ENCODE assay signal across 34 cellular contexts in genomic region chr2:160343404-160343803, GRCh38.
DNase-seq lines count a peak whose midpoint lies in the region; ATAC-seq, FAIRE-seq and TF ChIP-seq lines count a peak whose summit lies in the region.
"Had no signal": no experiment of that assay in that cellular context is flagged by ENCODE, and none has a peak within 500 bp of the region (broad histone marks: within the 10 kb centered on the region; RNA-seq: fewer than 3 reads in every experiment).

No MANE protein-coding gene starts in this region.

- peak overlapping the region; percentile 38 for H3K27ac Mint-ChIP-seq in activated T-cell treated with anti-CD3 and anti-CD28 coated beads, Interleukin-2, amount 50 U/mL, for 72 hours
- H3K27ac Mint-ChIP-seq in CD14-positive monocyte: no peak overlapping the region
- no peak overlapping the region for H3K27ac Mint-ChIP-seq in activated naive CD4-positive, alpha-beta T cell treated with anti-CD3 and anti-CD28 coated beads for 36 hours
- H3K27ac Mint-ChIP-seq: activated CD4-positive, alpha-beta memory T cell treated with anti-CD3 and anti-CD28 coated beads, Interleukin-2, amount 10 ng/mL, durations not matched to agents 7 days and 5 days; activated T-helper 17 cell treated with anti-CD3 and anti-CD28 coated beads, Interleukin-2, amount 50 U/mL, for 72 hours; endodermal cell; stimulated activated naive B cell treated with anti-CD40 and anti-IgM and Interleukin-4, amounts not matched to agents 10 μg/mL and 1 μg/mL and 100 μg/mL, for 72 hours; type B pancreatic cell had no signal

- H3K9me3 ChIP-seq in muscle layer of colon (ENCODE audit: low read length): no peaks in the 10 kb centered on the region
- H3K9me3 ChIP-seq: body of pancreas, psoas muscle had no signal

- H3K9me3 Mint-ChIP-seq in activated T-cell treated with anti-CD3 and anti-CD28 coated beads, Interleukin-2, amount 50 U/mL, for 72 hours: no peaks in the 10 kb centered on the region
- no peaks in the 10 kb centered on the region for H3K9me3 Mint-ChIP-seq in CD14-positive monocyte
- H3K9me3 Mint-ChIP-seq in activated naive CD4-positive, alpha-beta T cell treated with anti-CD3 and anti-CD28 coated beads for 36 hours: no peaks in the 10 kb centered on the region
- H3K9me3 Mint-ChIP-seq: activated CD4-positive, alpha-beta memory T cell treated with anti-CD3 and anti-CD28 coated beads, Interleukin-2, amount 10 ng/mL, durations not matched to agents 7 days and 5 days; activated T-helper 17 cell treated with anti-CD3 and anti-CD28 coated beads, Interleukin-2, amount 50 U/mL, for 72 hours; CD4-positive, alpha-beta memory T cell; central memory CD8-positive, alpha-beta T cell; endodermal cell; naive B cell; stimulated activated naive B cell treated with anti-CD40 and anti-IgM and Interleukin-4, amounts not matched to agents 10 μg/mL and 1 μg/mL and 100 μg/mL, for 72 hours; type B pancreatic cell had no signal

- intact Hi-C loops in sciatic nerve (cut with DNase I) (no loop called here), CD14-positive monocyte (cut with micrococcal nuclease) (loop anchor here in 1 of 2 donors (10.0 kb wide), 1 partner anchor 61 kb away; no protein-coding TSS in a partner anchor)
- intact Hi-C loops in activated naive CD4-positive, alpha-beta T cell treated with anti-CD3 and anti-CD28 coated beads for 36 hours (cut with micrococcal nuclease): no loop called here

- H3K4me1 ChIP-seq in muscle layer of colon (ENCODE audit: insufficient read depth, low read length): peaks cover 54% of the 10 kb centered on the region
- H3K4me1 ChIP-seq: body of pancreas had no signal

- no peak for ATAC-seq in activated T-cell treated with anti-CD3 and anti-CD28 coated beads, Interleukin-2, amount 50 U/mL, for 72 hours (replicated peaks in 1 of 2)
- no peak for ATAC-seq in sciatic nerve
- ATAC-seq: activated T-helper 17 cell treated with anti-CD3 and anti-CD28 coated beads, Interleukin-2, amount 50 U/mL, for 72 hours; body of pancreas; left ventricle myocardium superior; PC-3; psoas muscle; Right ventricle myocardium inferior; stimulated activated naive B cell treated with anti-CD40 and anti-IgM and Interleukin-4, amounts not matched to agents 10 μg/mL and 1 μg/mL and 100 μg/mL, for 72 hours had no signal

- H3K4me1 Mint-ChIP-seq in activated T-cell treated with anti-CD3 and anti-CD28 coated beads, Interleukin-2, amount 50 U/mL, for 72 hours (ENCODE audit: low read depth): peaks cover 74% of the 10 kb centered on the region
- H3K4me1 Mint-ChIP-seq in CD14-positive monocyte: peaks cover 41% of the 10 kb centered on the region
- peaks cover 72% of the 10 kb centered on the region for H3K4me1 Mint-ChIP-seq in activated naive CD4-positive, alpha-beta T cell treated with anti-CD3 and anti-CD28 coated beads for 36 hours (ENCODE audit: low read depth)

- no peak for DNase-seq in activated T-cell treated with anti-CD3 and anti-CD28 coated beads, Interleukin-2, amount 50 U/mL, for 72 hours
- DNase-seq in activated T-cell treated with anti-CD3 and anti-CD28 coated beads, Interleukin-2, amount 50 U/mL, for 48 hours: no peak
- DNase-seq in RCC 7860 (ENCODE audit: low spot score) (no peak), sciatic nerve (ENCODE audit: low spot score) (no peak), CD14-positive monocyte (ENCODE audit: low spot score) (no peak), Ammon's horn (ENCODE audit: low spot score) (no peak)
- no peak for DNase-seq in activated naive CD4-positive, alpha-beta T cell treated with anti-CD3 and anti-CD28 coated beads for 36 hours
- DNase-seq: 8988T; activated CD4-positive, alpha-beta memory T cell treated with anti-CD3 and anti-CD28 coated beads, Interleukin-2, amount 10 ng/mL, durations not matched to agents 7 days and 5 days; activated CD8-positive, alpha-beta memory T cell treated with anti-CD3 and anti-CD28 coated beads, Interleukin-2, amount 50 U/mL, for 48 hours; activated naive CD4-positive, alpha-beta T cell treated with anti-CD3 and anti-CD28 coated beads, Interleukin-2, amount 50 U/mL, for 16 hours; body of pancreas; CD4-positive, alpha-beta memory T cell; dermis blood vessel endothelial cell; EL; endodermal cell; KBM-7; left ventricle myocardium superior; naive B cell; NCI-H2081; NCI-H345; NK-92 treated with Interleukin-12 subunit alpha and Interleukin-12 subunit beta, amount 100 ng/mL, for 24 hours; occipital lobe; PC-3; psoas muscle; stimulated activated naive B cell treated with anti-CD40 and anti-IgM and Interleukin-4, amounts not matched to agents 10 μg/mL and 1 μg/mL and 100 μg/mL, for 72 hours; substantia nigra had no signal

- no peak overlapping the region for H3K9ac ChIP-seq in muscle layer of colon (ENCODE audit: low read length)

- CTCF ChIA-PET in activated naive CD4-positive, alpha-beta T cell treated with anti-CD3 and anti-CD28 coated beads for 36 hours (lab: Charles Lee): no interaction called here

- no peak overlapping the region for H3K4me3 ChIP-seq in muscle layer of colon (ENCODE audit: low read depth in 1 of 2, low read length in 2 of 2)
- H3K4me3 ChIP-seq: body of pancreas, psoas muscle had no signal

- H3K36me3 Mint-ChIP-seq in activated T-cell treated with anti-CD3 and anti-CD28 coated beads, Interleukin-2, amount 50 U/mL, for 72 hours (ENCODE audit: insufficient read depth in 2 of 2): no peaks in the 10 kb centered on the region
- H3K36me3 Mint-ChIP-seq in CD14-positive monocyte: peaks cover 12 to 20% of the 10 kb centered on the region in 2 donors
- peaks cover 2% of the 10 kb centered on the region for H3K36me3 Mint-ChIP-seq in activated naive CD4-positive, alpha-beta T cell treated with anti-CD3 and anti-CD28 coated beads for 36 hours (ENCODE audit: low read depth)
- H3K36me3 Mint-ChIP-seq: naive B cell had no signal

- no peak for TF ChIP-seq CTCF in CD14-positive monocyte (IDR thresholded peaks at IDR 0.05)

- no peaks in the 10 kb centered on the region for H3K27me3 Mint-ChIP-seq in activated T-cell treated with anti-CD3 and anti-CD28 coated beads, Interleukin-2, amount 50 U/mL, for 72 hours (ENCODE audit: low read depth)
- no peaks in the 10 kb centered on the region for H3K27me3 Mint-ChIP-seq in CD14-positive monocyte (ENCODE audit: low read depth in 3 of 3)
- no peaks in the 10 kb centered on the region for H3K27me3 Mint-ChIP-seq in activated naive CD4-positive, alpha-beta T cell treated with anti-CD3 and anti-CD28 coated beads for 36 hours (ENCODE audit: low read depth)
- H3K27me3 Mint-ChIP-seq: activated CD4-positive, alpha-beta memory T cell treated with anti-CD3 and anti-CD28 coated beads, Interleukin-2, amount 10 ng/mL, durations not matched to agents 7 days and 5 days; activated T-helper 17 cell treated with anti-CD3 and anti-CD28 coated beads, Interleukin-2, amount 50 U/mL, for 72 hours; CD4-positive, alpha-beta memory T cell; central memory CD8-positive, alpha-beta T cell; naive B cell; stimulated activated naive B cell treated with anti-CD40 and anti-IgM and Interleukin-4, amounts not matched to agents 10 μg/mL and 1 μg/mL and 100 μg/mL, for 72 hours; type B pancreatic cell had no signal

- no peaks in the 10 kb centered on the region for H3K27me3 ChIP-seq in muscle layer of colon (ENCODE audit: control insufficient read depth in 1 of 2, insufficient read depth in 2 of 2, low read length in 2 of 2)
- H3K27me3 ChIP-seq: body of pancreas had no signal

- H3K36me3 ChIP-seq in muscle layer of colon (ENCODE audit: insufficient read depth, low read length): no peaks in the 10 kb centered on the region

- peak; percentile 51 for FAIRE-seq in RCC 7860 (lab: Jason Lieb, UNC)
- FAIRE-seq: H1, islet of Langerhans had no signal

- peak overlapping the region; percentile 27 for H3K27ac ChIP-seq in muscle layer of colon (ENCODE audit: low read depth, low read length)
- H3K27ac ChIP-seq: body of pancreas, psoas muscle had no signal

- H3K4me3 Mint-ChIP-seq in activated T-cell treated with anti-CD3 and anti-CD28 coated beads, Interleukin-2, amount 50 U/mL, for 72 hours: no peak overlapping the region
- H3K4me3 Mint-ChIP-seq in CD14-positive monocyte: no peak overlapping the region
- H3K4me3 Mint-ChIP-seq in activated naive CD4-positive, alpha-beta T cell treated with anti-CD3 and anti-CD28 coated beads for 36 hours: no peak overlapping the region
- H3K4me3 Mint-ChIP-seq: activated CD4-positive, alpha-beta memory T cell treated with anti-CD3 and anti-CD28 coated beads, Interleukin-2, amount 10 ng/mL, durations not matched to agents 7 days and 5 days; central memory CD8-positive, alpha-beta T cell; endodermal cell; naive B cell; stimulated activated naive B cell treated with anti-CD40 and anti-IgM and Interleukin-4, amounts not matched to agents 10 μg/mL and 1 μg/mL and 100 μg/mL, for 72 hours; type B pancreatic cell had no signal
